ENCODE assay signal across 8 cellular contexts in genomic region chr5:140295414-140295813, GRCh38. TPM values are rescaled to one million over a fixed set of nuclear protein-coding genes. Genes with fewer than 3 reads are reported as not detected.
DNase-seq lines count a peak whose midpoint lies in the region; ATAC-seq and TF ChIP-seq lines count a peak whose summit lies in the region.

No MANE protein-coding gene starts in this region.

- no peaks in the 10 kb centered on the region for H3K9me3 Mint-ChIP-seq in effector memory CD8-positive, alpha-beta T cell

- 4% methylated on average over 1 of the region's 1 CpG for WGBS in right cardiac atrium

- no peak overlapping the region for H3K4me3 Mint-ChIP-seq in effector memory CD8-positive, alpha-beta T cell

- H3K4me1 ChIP-seq in BE2C = peaks cover 16% of the 10 kb centered on the region
- peaks cover 4% of the 10 kb centered on the region for H3K4me1 ChIP-seq in right cardiac atrium (ENCODE audit: control insufficient read depth, insufficient read depth, low read length)
- H3K4me1 ChIP-seq in uterus = peaks cover 3 to 13% of the 10 kb centered on the region in 2 donors

- DNase-seq in BE2C (peak; percentile 59), HL-60 (ENCODE audit: low read depth in 1 of 2, low spot score in 1 of 2) (peak; percentile 47 to 57), SKM-1 treated with dmso at 0.1 percent for 144 hours (lab: John Stamatoyannopoulos, UW; ENCODE audit: unreplicated experiment) (peak; percentile 6), right cardiac atrium (peak in 1 of 3 donors; percentile 31), uterus (peak in 1 of 2 donors; percentile 71), H7 (no peak)
- no peak for DNase-seq in effector memory CD8-positive, alpha-beta T cell

- peaks cover 21% of the 10 kb centered on the region for H3K36me3 Mint-ChIP-seq in effector memory CD8-positive, alpha-beta T cell (ENCODE audit: insufficient read depth)

- H3K27ac Mint-ChIP-seq in effector memory CD8-positive, alpha-beta T cell = no peak overlapping the region

- peaks cover 5% of the 10 kb centered on the region; the same call in 1 of the 2 replicates for H3K36me3 ChIP-seq in BE2C
- H3K36me3 ChIP-seq in uterus = no peaks in the 10 kb centered on the region
- H3K36me3 ChIP-seq in H7 (replicated peaks; ENCODE audit: control insufficient read depth, insufficient read depth, low read length) = no peaks in the 10 kb centered on the region

- H3K27ac ChIP-seq in HL-60 (replicated peaks) (no peak overlapping the region), right cardiac atrium (ENCODE audit: low read length) (no peak overlapping the region), uterus (peak overlapping the region; percentile 75 to 81)

- no peaks in the 10 kb centered on the region for H3K27me3 Mint-ChIP-seq in effector memory CD8-positive, alpha-beta T cell

- ATAC-seq in right cardiac atrium (peak; percentile 64 to 73), HG03521 (IDR thresholded peaks at IDR 0.05; ENCODE audit: unreplicated experiment) (no peak)
- no peak for ATAC-seq in effector memory CD8-positive, alpha-beta T cell (replicated peaks)

- no peak for TF ChIP-seq CTCF in BE2C (IDR thresholded peaks at IDR 0.05; ENCODE audit: low read depth, low read length)
- no peak for TF ChIP-seq CTCF in HL-60 (IDR thresholded peaks at IDR 0.05; ENCODE audit: insufficient read depth, low read length)
- no peak for TF ChIP-seq CTCF in uterus (IDR thresholded peaks at IDR 0.05)

- peaks cover 7 to 35% of the 10 kb centered on the region in 2 donors for H3K4me1 Mint-ChIP-seq in effector memory CD8-positive, alpha-beta T cell (ENCODE audit: low read depth in 2 of 2)

- no peak overlapping the region for H3K4me3 ChIP-seq in BE2C (ENCODE audit: low read depth, low read length)
- no peak overlapping the region for H3K4me3 ChIP-seq in HL-60 (replicated peaks; ENCODE audit: insufficient read depth, low read length)
- H3K4me3 ChIP-seq in right cardiac atrium (ENCODE audit: low read length) = no peak overlapping the region
- H3K4me3 ChIP-seq in uterus = no peak overlapping the region
- H3K4me3 ChIP-seq in H7 (ENCODE audit: insufficient read depth, low read depth, low read length) = no peak overlapping the region

- no peaks in the 10 kb centered on the region for H3K9me3 ChIP-seq in BE2C
- H3K9me3 ChIP-seq in right cardiac atrium (ENCODE audit: control insufficient read depth, low read length) = no peaks in the 10 kb centered on the region
- H3K9me3 ChIP-seq in uterus = no peaks in the 10 kb centered on the region

- intact Hi-C loops in right cardiac atrium (cut with DNase I) = no loop called here
- intact Hi-C loops in uterus (cut with DNase I; ENCODE audit: low total_unique reads) = no loop called here

- no peak for TF ChIP-seq POLR2A in uterus (IDR thresholded peaks at IDR 0.05)

- H3K27me3 ChIP-seq in BE2C (no peaks in the 10 kb centered on the region), HL-60 (ENCODE audit: insufficient read depth, poor library complexity, severe bottlenecking) (no peaks in the 10 kb centered on the region), right cardiac atrium (ENCODE audit: control insufficient read depth, insufficient read depth) (no peaks in the 10 kb centered on the region), uterus (no peaks in the 10 kb centered on the region), H7 (ENCODE audit: control insufficient read depth, insufficient read depth, low read length) (no peaks in the 10 kb centered on the region)

RNA-seq across cellular contexts. Expression of gene PFDN1, which starts 7.5 kb away (rescaled TPM):
- 99.7 TPM for polyA plus RNA-seq in BE2C (2012; ENCODE audit: insufficient read depth, insufficient read length, low read depth)
- total RNA-seq in right cardiac atrium (10 to 100 TPM; 57.6 to 71.9 (median 63.6) TPM), uterus (100 to 1,000 TPM in 1 of 4 donors, 10 to 100 TPM in 3; 42.7 to 102 (median 70.9) TPM)
- 144 TPM for polyA plus RNA-seq in right cardiac atrium
- 81.8 and 82.9 TPM in 2 replicates for total RNA-seq in H7 (2014; rRNA removed; shearing (Covaris generic))

RNA-seq across cellular contexts. Expression of gene HBEGF, which starts 51.0 kb away (rescaled TPM):
- polyA plus RNA-seq in BE2C (2012; ENCODE audit: insufficient read depth, insufficient read length, low read depth) = 9.8 TPM
- total RNA-seq in right cardiac atrium (10 to 100 TPM; 17.6 to 26.8 (median 19.5) TPM), uterus (10 to 100 TPM in 2 of 4 donors, 1 to 10 TPM in 1, under 1 TPM in 1; 0.77 to 24.4 (median 8.4) TPM)
- 31.0 TPM for polyA plus RNA-seq in right cardiac atrium
- 1.6 and 2.3 TPM in 2 replicates for total RNA-seq in H7 (2014; rRNA removed; shearing (Covaris generic))

Comparison
In these comparisons a context has a peak if more than half of its experiments do, and no peak if none do; other contexts are left out.
1. DNase-seq: peak in BE2C (single experiment), HL-60 (2 of 2) and SKM-1 treated with dmso at 0.1 percent for 144 hours (single experiment); none in effector memory CD8-positive, alpha-beta T cell (0 of 3) and H7 (single experiment).
2. H3K27ac ChIP-seq: peak in uterus (2 of 2); none in HL-60 (single experiment) and right cardiac atrium (single experiment).
3. ATAC-seq: peak in right cardiac atrium (2 of 2); none in effector memory CD8-positive, alpha-beta T cell (single experiment) and HG03521 (single experiment).